14 cellular contexts compared by ENCODE assay signal in the genomic region with DNA sequence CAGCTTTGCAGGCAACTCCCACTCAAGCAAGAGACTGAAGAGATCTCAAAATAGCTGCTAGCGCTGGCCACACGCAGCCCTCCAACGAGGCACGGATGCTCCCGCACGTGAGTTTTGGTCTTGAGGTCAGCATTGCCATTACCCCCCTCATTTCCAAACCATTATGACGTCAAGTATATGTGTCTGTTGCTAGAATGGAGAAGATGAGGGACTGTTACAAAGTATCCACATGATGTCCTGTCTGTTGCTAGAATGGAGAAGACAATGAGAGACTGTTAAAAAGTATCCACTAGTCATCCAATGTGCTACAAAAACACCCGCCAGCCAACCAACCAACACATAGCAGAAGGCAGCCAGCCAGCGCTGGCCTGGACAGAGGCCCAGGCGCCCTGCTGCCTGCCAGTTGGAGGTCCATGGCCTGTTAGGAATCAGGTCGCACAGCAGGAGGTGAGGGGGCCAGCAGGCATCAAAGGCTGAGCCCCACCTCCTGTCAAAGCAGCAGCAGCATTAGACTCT. TPM values are rescaled to one million over a fixed set of nuclear protein-coding genes. Genes with fewer than 3 reads are reported as not detected.
A peak's percentile ranks its signal among the peaks of the same experiment; 100 is the strongest.
DNase-seq lines count a peak whose midpoint lies in the region; ATAC-seq and TF ChIP-seq lines count a peak whose summit lies in the region.
"Had no signal": no experiment of that assay in that cellular context is flagged by ENCODE, and none has a peak within 500 bp of the region (broad histone marks: within the 10 kb centered on the region; RNA-seq: fewer than 3 reads in every experiment).

No MANE protein-coding gene starts in this region.

- peak overlapping the region; percentile 11 for H3K27ac Mint-ChIP-seq in MCF 10A (ENCODE audit: low read depth, unreplicated experiment)
- H3K27ac Mint-ChIP-seq: activated CD4-positive, alpha-beta T cell treated with anti-CD3 and anti-CD28 coated beads for 36 hours had no signal

- BruUV-seq in MCF 10A (replicated peaks; lab: Mats Ljungman, UMichigan): no TSS peak
- no TSS peak for BruUV-seq in mammary epithelial cell (replicated peaks; lab: Mats Ljungman, UMichigan)

- H3K36me3 ChIP-seq in mammary epithelial cell (ENCODE audit: insufficient read depth, low read length) (peaks cover 5% of the 10 kb centered on the region), brain microvascular endothelial cell (replicated peaks) (peaks cover 3% of the 10 kb centered on the region), thyroid gland (no peaks in the 10 kb centered on the region)

- H3K27me3 ChIP-seq in mammary epithelial cell (ENCODE audit: insufficient read depth, low read length) (no peaks in the 10 kb centered on the region), brain microvascular endothelial cell (replicated peaks) (no peaks in the 10 kb centered on the region), thyroid gland (no peaks in the 10 kb centered on the region)
- H3K27me3 ChIP-seq: upper lobe of right lung had no signal

- POLR2A ChIA-PET in MCF 10A (lab: Yijun Ruan, JAX): no interaction called here

- in situ Hi-C loops in mammary epithelial cell (cut with MboI; ENCODE audit: low sequenced_read_pairs in 2 of 2): no loop called here
- in situ Hi-C loops in brain microvascular endothelial cell (cut with HindIII; ENCODE audit: low pct_ligation_motif_present, low sequenced_read_pairs): no loop called here

- dilution Hi-C loops in mammary epithelial cell (cut with HindIII; ENCODE audit: low sequenced_read_pairs): no loop called here

- H3K4me2 ChIP-seq in mammary epithelial cell (ENCODE audit: insufficient read depth, low read depth, low read length): no peak overlapping the region

- no peak overlapping the region for H3K4me3 Mint-ChIP-seq in MCF 10A (ENCODE audit: unreplicated experiment)
- H3K4me3 Mint-ChIP-seq: activated CD4-positive, alpha-beta T cell treated with anti-CD3 and anti-CD28 coated beads for 36 hours had no signal

- H2AFZ ChIP-seq in mammary epithelial cell (ENCODE audit: low read depth, low read length): no peak overlapping the region

- no peaks in the 10 kb centered on the region for H4K20me1 ChIP-seq in mammary epithelial cell (ENCODE audit: insufficient read depth, low read length)

- H3K27ac ChIP-seq in mammary epithelial cell (ENCODE audit: insufficient read depth, low read depth, low read length) (no peak overlapping the region), brain microvascular endothelial cell (no peak overlapping the region), thyroid gland (no peak overlapping the region)
- H3K27ac ChIP-seq: upper lobe of right lung had no signal

- WGBS in mammary epithelial cell (ENCODE audit: low coverage, missing lambda C conversion rate): 78% methylated on average over 11 of the region's 11 CpGs
- WGBS in thyroid gland, 2 donors: 48 to 74% methylated on average over 11 of the region's 11 CpGs

- DNase-seq in MCF 10A (ENCODE audit: unreplicated experiment) (no peak), mammary epithelial cell (no peak), brain microvascular endothelial cell (peak; percentile 23), hypothalamus (lab: John Stamatoyannopoulos, UW) (peak in 47 of 51 donors; percentile 3 to 91 (median 64)), thyroid gland (peak; percentile 72 to 79), HT-29 (ENCODE audit: low spot score) (no peak)
- DNase-seq in stimulated activated CD4-positive, alpha-beta T cell treated with anti-CD3 and anti-CD28 coated beads, Interleukin-4, amount 100 ng/mL, for 24 hours: no peak
- DNase-seq: activated CD4-positive, alpha-beta T cell treated with anti-CD3 and anti-CD28 coated beads for 36 hours; activated effector memory CD4-positive, alpha-beta T cell treated with anti-CD3 and anti-CD28 coated beads, Interleukin-2, amount 50 U/mL, for 16 hours; naive thymus-derived CD4-positive, alpha-beta T cell; OCI-M1; stimulated activated CD4-positive, alpha-beta T cell treated with anti-CD3 and anti-CD28 coated beads, Interleukin-12 subunit alpha, Interleukin-12 subunit beta, amount 100 ng/mL, for 4 hours; upper lobe of right lung had no signal

- H3K4me3 ChIP-seq in mammary epithelial cell (replicated peaks in 1 of 3; ENCODE audit: insufficient read depth in 1 of 3, low read depth in 2 of 3, low read length in 3 of 3): no peak overlapping the region
- H3K4me3 ChIP-seq in brain microvascular endothelial cell (ENCODE audit: low read depth, low read length): no peak overlapping the region
- no peak overlapping the region for H3K4me3 ChIP-seq in thyroid gland (replicated peaks in 1 of 3)
- H3K4me3 ChIP-seq: upper lobe of right lung had no signal

- TF ChIP-seq POLR2A in thyroid gland (IDR thresholded peaks at IDR 0.05): no peak

- CTCF ChIA-PET in MCF 10A (lab: Yijun Ruan, JAX) (no interaction called here), mammary epithelial cell (lab: Charles Lee; ENCODE audit: low non-redundant PET) (no interaction called here)

- no peak overlapping the region for H3K9ac ChIP-seq in mammary epithelial cell (ENCODE audit: insufficient read depth, low read length)

- H3K9me3 ChIP-seq in mammary epithelial cell (replicated peaks; ENCODE audit: insufficient read depth, low read length): no peaks in the 10 kb centered on the region
- H3K9me3 ChIP-seq in thyroid gland: no peaks in the 10 kb centered on the region
- H3K9me3 ChIP-seq: upper lobe of right lung had no signal

- intact Hi-C loops in MCF 10A (cut with micrococcal nuclease): no loop called here
- intact Hi-C loops in mammary epithelial cell (cut with micrococcal nuclease): no loop called here
- intact Hi-C loops in thyroid gland (cut with DNase I): no loop called here

- H3K4me1 Mint-ChIP-seq in MCF 10A (ENCODE audit: insufficient read depth, unreplicated experiment): peaks cover 6% of the 10 kb centered on the region

- H3K4me1 ChIP-seq in mammary epithelial cell (ENCODE audit: insufficient read depth, low read length) (no peaks in the 10 kb centered on the region), thyroid gland (peaks cover 6 to 8% of the 10 kb centered on the region in 2 donors)
- H3K4me1 ChIP-seq: upper lobe of right lung had no signal

- ATAC-seq in GM18498 (IDR thresholded peaks at IDR 0.05; ENCODE audit: unreplicated experiment): no peak
- ATAC-seq: activated CD4-positive, alpha-beta T cell treated with anti-CD3 and anti-CD28 coated beads for 36 hours; naive thymus-derived CD4-positive, alpha-beta T cell; upper lobe of right lung had no signal

- H3K27me3 Mint-ChIP-seq in MCF 10A (ENCODE audit: insufficient read depth, unreplicated experiment): no peaks in the 10 kb centered on the region
- H3K27me3 Mint-ChIP-seq: activated CD4-positive, alpha-beta T cell treated with anti-CD3 and anti-CD28 coated beads for 36 hours; naive thymus-derived CD4-positive, alpha-beta T cell had no signal

- H3K9me3 Mint-ChIP-seq in MCF 10A (ENCODE audit: unreplicated experiment): no peaks in the 10 kb centered on the region

- H3K79me2 ChIP-seq in mammary epithelial cell (ENCODE audit: insufficient read depth, low read length): no peaks in the 10 kb centered on the region

- peaks cover 36% of the 10 kb centered on the region for H3K36me3 Mint-ChIP-seq in MCF 10A (ENCODE audit: insufficient read depth, unreplicated experiment)

- TF ChIP-seq CTCF in MCF 10A (IDR thresholded peaks at IDR 0.05; ENCODE audit: unreplicated experiment) (no peak), mammary epithelial cell (conservative IDR thresholded peaks at IDR 0.05 in 1 of 2, IDR thresholded peaks at IDR 0.05 in 1 of 2; ENCODE audit: extremely low read depth in 1 of 2, insufficient read depth in 1 of 2, low read depth in 1 of 2, low read length in 2 of 2) (no peak), brain microvascular endothelial cell (IDR thresholded peaks at IDR 0.05; ENCODE audit: low read depth, low read length, missing control alignments) (no peak), thyroid gland (IDR thresholded peaks at IDR 0.05) (no peak)

RNA-seq across cellular contexts. Expression of a gene that starts 24.8 kb away (rescaled TPM):
- total RNA-seq in MCF 10A (2022): 82.9 and 106 TPM in 2 replicates
- total RNA-seq in mammary epithelial cell: 10 to 100 TPM; 21.7 to 39.0 TPM
- 17.0 TPM for polyA plus RNA-seq in mammary epithelial cell
- 45.1 TPM for polyA minus RNA-seq in mammary epithelial cell
- 10 to 100 TPM; 19.9 to 40.9 (median 30.3) TPM for total RNA-seq in thyroid gland
- total RNA-seq in HT-29 (2014; rRNA removed; shearing (Covaris generic)): 64.8 and 73.6 TPM in 2 replicates

Comparison
In these comparisons a context has a peak if more than half of its experiments do, and no peak if none do; other contexts are left out.
1. DNase-seq: peak in brain microvascular endothelial cell (single experiment), hypothalamus (47 of 51) and thyroid gland (2 of 2); none in MCF 10A (single experiment), mammary epithelial cell (single experiment), HT-29 (single experiment) and stimulated activated CD4-positive, alpha-beta T cell treated with anti-CD3 and anti-CD28 coated beads, Interleukin-4, amount 100 ng/mL, for 24 hours (single experiment).